ENCODE assay signal across 20 cellular contexts in genomic region chr10:123942114-123942513, GRCh38. TPM values are rescaled to one million over a fixed set of nuclear protein-coding genes. Genes with fewer than 3 reads are reported as not detected.
DNase-seq lines count a peak whose midpoint lies in the region; ATAC-seq, FAIRE-seq and TF ChIP-seq lines count a peak whose summit lies in the region.
"Had no signal": no experiment of that assay in that cellular context is flagged by ENCODE, and none has a peak within 500 bp of the region (broad histone marks: within the 10 kb centered on the region; RNA-seq: fewer than 3 reads in every experiment).

No MANE protein-coding gene starts in this region.

- FAIRE-seq in urothelium cell line (lab: Jason Lieb, UNC): peak; percentile 55
- FAIRE-seq: A549, GM18507, H54 had no signal

- no peak overlapping the region for H3K4me3 ChIP-seq in stomach
- H3K4me3 ChIP-seq: A549; BLaER1 treated with 17β-estradiol and CSF1 and Interleukin-3, amounts not matched to agents 10 nM and 100 nM had no signal

- peak; percentile 44 for DNase-seq in ELF-1 (ENCODE audit: low read depth, low spot score)
- DNase-seq in RPMI7951 (ENCODE audit: low read depth): peak; percentile 40
- peak; percentile 70 for DNase-seq in islet precursor cell
- no peak for DNase-seq in urothelium cell line (ENCODE audit: low spot score)
- DNase-seq in stomach: no peak
- DNase-seq: AML-193; Caco-2; CD4-positive, alpha-beta memory T cell; KG1; MM.1S; NCI-H1694; NCI-H2029 treated with DMSO at 0.1 percent for 48 hours; NCI-H526 treated with DMSO at 0.1 percent for 48 hours; SHP77 treated with DMSO at 0.1 percent for 48 hours had no signal

- H3K27me3 ChIP-seq in stomach: no peaks in the 10 kb centered on the region
- H3K27me3 ChIP-seq: BLaER1 treated with 17β-estradiol and CSF1 and Interleukin-3, amounts not matched to agents 10 nM and 100 nM had no signal

- H3K4me1 ChIP-seq in stomach: no peaks in the 10 kb centered on the region
- H3K4me1 ChIP-seq: A549 had no signal

- 41 to 48% (median 44%) methylated on average over 7 of the region's 7 CpGs for WGBS in stomach, 5 donors

- H3K36me3 ChIP-seq in stomach: no peaks in the 10 kb centered on the region
- H3K36me3 ChIP-seq: BLaER1 treated with 17β-estradiol and CSF1 and Interleukin-3, amounts not matched to agents 10 nM and 100 nM had no signal

- ATAC-seq in HG03108 (IDR thresholded peaks at IDR 0.05; ENCODE audit: unreplicated experiment): no peak
- no peak for ATAC-seq in HG02852 (IDR thresholded peaks at IDR 0.05; ENCODE audit: unreplicated experiment)
- ATAC-seq: A549 had no signal

- intact Hi-C loops in stomach (cut with DNase I; ENCODE audit: low total_unique reads): no loop called here

- no peak for TF ChIP-seq POLR2A in stomach (IDR thresholded peaks at IDR 0.05)

- no peaks in the 10 kb centered on the region for H3K9me3 ChIP-seq in stomach
- H3K9me3 ChIP-seq: A549; BLaER1 treated with 17β-estradiol and CSF1 and Interleukin-3, amounts not matched to agents 10 nM and 100 nM; Caco-2 had no signal

- no peak for TF ChIP-seq CTCF in stomach (IDR thresholded peaks at IDR 0.05)

- no peak overlapping the region for H3K27ac ChIP-seq in stomach
- H3K27ac ChIP-seq: A549; BLaER1 treated with 17β-estradiol and CSF1 and Interleukin-3, amounts not matched to agents 10 nM and 100 nM had no signal

- TF ChIP-seq EP300 in stomach (IDR thresholded peaks at IDR 0.05): no peak

RNA-seq across cellular contexts. Expression of gene CPXM2, which starts 50.5 kb away (rescaled TPM):
- 0.29 and 0.60 TPM in 2 replicates for total RNA-seq in RPMI7951 (2014; rRNA removed; shearing (Covaris generic))
- 10 to 100 TPM in 3 of 5 donors, 1 to 10 TPM in 2; 9.8 to 33.5 (median 12.8) TPM for total RNA-seq in stomach
- 1 to 10 TPM in 1 of 3 donors, under 1 TPM in 2; 0.46 to 7.9 (median 0.62) TPM for polyA plus RNA-seq in stomach
- total RNA-seq: Caco-2; CD4-positive, alpha-beta memory T cell had no signal
- polyA plus RNA-seq: A549; CD4-positive, alpha-beta memory T cell had no signal

Comparison
In these comparisons a context has a peak if more than half of its experiments do, and no peak if none do; other contexts are left out.
1. DNase-seq: peak in ELF-1 (single experiment), RPMI7951 (single experiment) and islet precursor cell (single experiment); none in urothelium cell line (single experiment) and stomach (single experiment).